Comparison of ENCODE assay signal across 8 cellular contexts in the genomic region with DNA sequence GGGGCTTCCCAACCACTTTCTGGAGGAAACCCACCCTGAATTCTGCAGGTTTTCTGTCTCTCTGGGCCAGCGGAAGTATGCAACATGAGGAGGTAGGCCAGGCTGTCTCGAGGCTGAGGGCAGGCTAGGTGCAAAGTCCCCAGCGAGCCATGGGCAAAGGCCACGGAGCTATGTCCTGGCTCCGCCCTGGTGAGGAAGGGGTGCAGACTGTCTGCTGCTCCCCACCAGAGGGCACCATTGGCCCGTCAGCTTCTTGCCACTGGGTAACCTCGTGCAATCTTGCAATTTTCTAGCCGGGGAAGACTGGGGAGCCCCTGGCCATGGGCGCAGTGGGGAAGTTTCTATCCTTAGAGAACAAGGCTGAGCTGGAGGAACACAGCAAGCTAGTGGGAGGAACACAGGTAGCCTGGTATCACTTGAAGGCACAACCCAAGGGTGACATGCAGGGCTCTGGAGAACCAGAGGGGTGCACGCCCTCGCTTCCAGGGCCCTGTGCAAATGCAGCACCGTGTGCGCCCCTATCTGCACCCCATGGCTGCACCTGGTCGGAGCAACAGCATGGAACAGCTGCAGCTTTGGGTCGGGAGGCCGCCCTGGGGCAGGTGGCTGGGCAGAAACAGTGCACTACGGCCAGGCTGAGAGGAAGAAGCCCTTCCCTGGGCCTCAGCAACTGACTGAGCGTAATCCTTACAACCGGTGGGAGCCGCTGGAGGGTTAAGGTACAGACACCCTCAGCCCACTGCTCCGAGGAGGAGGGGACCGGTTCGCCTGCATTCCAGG. TPM values are rescaled to one million over a fixed set of nuclear protein-coding genes. Genes with fewer than 3 reads are reported as not detected.
DNase-seq lines count a peak whose midpoint lies in the region; TF ChIP-seq lines count a peak whose summit lies in the region.

No MANE protein-coding gene starts in this region.

- H3K9ac ChIP-seq in HUES48 (ENCODE audit: low read depth, low read length), result peak overlapping the region; percentile 85

- peaks cover 24% of the 10 kb centered on the region for H3K36me3 Mint-ChIP-seq in endothelial cell (ENCODE audit: low read depth, unreplicated experiment)

- DNase-seq in AML-193 (lab: John Stamatoyannopoulos, UW), result peak; percentile 66 to 79
- peak; percentile 93 for DNase-seq in GM19240 (ENCODE audit: insufficient read length, low spot score)
- DNase-seq in NOMO-1 treated with DMSO at 0.1 percent for 48 hours (lab: John Stamatoyannopoulos, UW; ENCODE audit: unreplicated experiment), result peak; percentile 83
- DNase-seq in activated CD8-positive, alpha-beta memory T cell treated with anti-CD3 and anti-CD28 coated beads, Interleukin-2, amount 50 U/mL, for 4 hours, result peak; percentile 91
- peak; percentile 91 for DNase-seq in endothelial cell (ENCODE audit: low spot score)
- DNase-seq in stimulated activated CD8-positive, alpha-beta memory T cell treated with anti-CD3 and anti-CD28 coated beads, Interleukin-15, amount 100 ng/mL, for 4 hours (ENCODE audit: low read depth in 2 of 2), result peak; percentile 69 to 78

- peaks cover 23% of the 10 kb centered on the region for H3K27me3 Mint-ChIP-seq in endothelial cell (ENCODE audit: unreplicated experiment)

- peaks cover 57% of the 10 kb centered on the region for H3K4me1 ChIP-seq in HUES48 (ENCODE audit: control insufficient read depth, insufficient read depth, low read length)
- H3K4me1 ChIP-seq in mesodermal cell (ENCODE audit: control insufficient read depth, insufficient read depth, low read length, poor library complexity, severe bottlenecking), result peaks cover 68% of the 10 kb centered on the region

- no peaks in the 10 kb centered on the region for H3K27me3 ChIP-seq in HUES48 (ENCODE audit: control insufficient read depth, insufficient read depth, low read length)

- peaks cover 19% of the 10 kb centered on the region for H3K36me3 ChIP-seq in HUES48 (ENCODE audit: control insufficient read depth, insufficient read depth, low read length)
- peaks cover 44% of the 10 kb centered on the region for H3K36me3 ChIP-seq in mesodermal cell (ENCODE audit: control insufficient read depth, insufficient read depth, low read length)

- H3K27ac Mint-ChIP-seq in endothelial cell (ENCODE audit: unreplicated experiment), result peak overlapping the region; percentile 52

- 19% methylated on average over 18 to 20 of the region's 23 CpGs for WGBS in mesodermal cell (ENCODE audit: insufficient coverage in 2 of 2), 2 experiments

- H3K9me3 ChIP-seq in HUES48 (ENCODE audit: control insufficient read depth, insufficient read depth, low read length), result no peaks in the 10 kb centered on the region
- H3K9me3 ChIP-seq in mesodermal cell (ENCODE audit: control insufficient read depth, low read length), result no peaks in the 10 kb centered on the region

- peaks cover 73% of the 10 kb centered on the region for H3K4me1 Mint-ChIP-seq in endothelial cell (ENCODE audit: unreplicated experiment)

- TF ChIP-seq CTCF in endothelial cell (IDR thresholded peaks at IDR 0.05; ENCODE audit: unreplicated experiment), result peak; percentile 82

- peak overlapping the region; percentile 55 for H3K4me3 ChIP-seq in HUES48 (ENCODE audit: low read depth, low read length)
- H3K4me3 ChIP-seq in mesodermal cell (ENCODE audit: extremely low read depth, insufficient read depth, low read length, poor library complexity, severe bottlenecking), result peak overlapping the region; percentile 2

- H3K27ac ChIP-seq in HUES48 (ENCODE audit: low read depth, low read length), result peak overlapping the region; percentile 99
- H3K27ac ChIP-seq in mesodermal cell (ENCODE audit: low read depth, low read length, severe bottlenecking), result peak overlapping the region; percentile 100

- H3K4me3 Mint-ChIP-seq in endothelial cell (ENCODE audit: unreplicated experiment), result peak overlapping the region; percentile 47

- H3K9me3 Mint-ChIP-seq in endothelial cell (ENCODE audit: unreplicated experiment), result no peaks in the 10 kb centered on the region

RNA-seq across cellular contexts. Expression of a gene that starts 27.6 kb away (rescaled TPM):
- 2,318 TPM for total RNA-seq in endothelial cell (ENCODE audit: unreplicated experiment)
- 3,564 TPM for polyA plus RNA-seq in mesodermal cell (2013, experiment 1 of 2)
- polyA plus RNA-seq in mesodermal cell (2013, experiment 2 of 2), result 3,441 TPM

RNA-seq across cellular contexts. Expression of a gene that starts 34.0 kb away (rescaled TPM):
- total RNA-seq in endothelial cell (ENCODE audit: unreplicated experiment), result 54.0 TPM
- 50.4 TPM for polyA plus RNA-seq in mesodermal cell (2013, experiment 1 of 2)
- polyA plus RNA-seq in mesodermal cell (2013, experiment 2 of 2), result 37.7 TPM

RNA-seq across cellular contexts. Expression of a gene that starts 37.0 kb away (rescaled TPM):
- 227 TPM for total RNA-seq in endothelial cell (ENCODE audit: unreplicated experiment)
- 85.7 TPM for polyA plus RNA-seq in mesodermal cell (2013, experiment 1 of 2)
- 72.4 TPM for polyA plus RNA-seq in mesodermal cell (2013, experiment 2 of 2)

Comparison
In these comparisons a context has a peak if more than half of its experiments do, and no peak if none do; other contexts are left out.
1. Peak in every context shown above with its lines: DNase-seq, H3K4me3 ChIP-seq and H3K27ac ChIP-seq.